ENCODE assay signal across 9 cellular contexts in the genomic region with DNA sequence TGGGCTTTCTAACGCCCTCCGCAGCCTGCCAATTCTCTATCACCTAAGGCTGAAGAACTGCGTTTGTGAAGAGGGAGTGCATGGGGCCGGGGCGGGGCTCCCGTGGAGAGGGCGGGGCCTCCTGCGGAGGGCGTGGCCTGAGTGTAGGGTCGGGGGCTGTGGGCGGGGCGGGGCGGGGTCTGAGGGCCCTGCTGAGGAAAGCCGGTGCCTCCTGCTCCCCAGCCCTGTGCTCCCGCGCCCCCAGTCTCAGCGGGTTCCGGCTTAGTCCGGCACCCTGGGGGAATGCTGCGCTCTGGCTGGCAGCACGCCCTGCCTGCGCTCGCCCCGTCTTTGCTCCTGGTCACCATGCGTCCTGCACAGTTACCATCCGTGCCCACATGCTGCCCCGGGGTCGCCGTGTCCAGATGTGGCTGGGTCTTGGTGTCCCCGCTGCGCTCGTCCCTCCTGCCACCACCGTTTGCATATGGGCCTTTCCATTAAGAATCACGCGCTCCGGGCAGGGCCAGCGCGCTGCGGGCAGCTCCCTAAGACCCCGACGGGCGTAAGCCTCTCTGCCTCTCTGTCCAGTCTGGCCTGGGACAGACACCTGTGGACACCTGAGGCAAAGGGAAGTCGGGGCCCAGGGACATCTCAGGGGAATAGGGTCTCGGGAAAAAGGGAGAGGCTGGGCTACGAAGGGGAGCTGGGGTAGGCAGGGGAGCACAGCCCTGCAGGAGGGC.
A peak's percentile ranks its signal among the peaks of the same experiment; 100 is the strongest.
DNase-seq lines count a peak whose midpoint lies in the region; ATAC-seq, FAIRE-seq and TF ChIP-seq lines count a peak whose summit lies in the region.
"Had no signal": no experiment of that assay in that cellular context is flagged by ENCODE, and none has a peak within 500 bp of the region (broad histone marks: within the 10 kb centered on the region; RNA-seq: fewer than 3 reads in every experiment).

No MANE protein-coding gene starts in this region.

- peak overlapping the region; percentile 80 for H2AFZ ChIP-seq in neuronal stem cell (ENCODE audit: low read length)
- H2AFZ ChIP-seq in MM.1S (ENCODE audit: low read length), result no peak overlapping the region

- H3K14ac ChIP-seq in neuronal stem cell (ENCODE audit: low read length), result no peak overlapping the region

- WGBS in ectodermal cell, 2 experiments, result 1 to 2% methylated on average over 45 of the region's 45 CpGs
- no CpG with 5 or more reads among the region's 45 CpGs for WGBS in neuronal stem cell (ENCODE audit: extremely low coverage in 2 of 2, insufficient read length in 2 of 2, insufficient replicate concordance in 1 of 2), 2 donors

- no peaks in the 10 kb centered on the region for H3K9me2 ChIP-seq in MM.1S (replicated peaks; ENCODE audit: insufficient read depth, low read length)

- TF ChIP-seq CTCF in MM.1S (IDR thresholded peaks at IDR 0.05; ENCODE audit: low read length), result no peak

- H3K9ac ChIP-seq in neuronal stem cell (ENCODE audit: low read depth, low read length, poor library complexity) (peak overlapping the region; percentile 87), MM.1S (ENCODE audit: low read length) (no peak overlapping the region)

- H3K4me1 ChIP-seq in ectodermal cell (ENCODE audit: control insufficient read depth, insufficient read depth, low read length) (peaks cover 8% of the 10 kb centered on the region), neuronal stem cell (ENCODE audit: control insufficient read depth in 2 of 2, insufficient read depth in 1 of 2, low read depth in 1 of 2, low read length in 2 of 2) (peaks cover 0 to 6% of the 10 kb centered on the region in 2 donors), MM.1S (ENCODE audit: low read length) (no peaks in the 10 kb centered on the region)

- FAIRE-seq in urothelium cell line (lab: Jason Lieb, UNC), result peak; percentile 87

- no peaks in the 10 kb centered on the region for H3F3A ChIP-seq in MM.1S (ENCODE audit: insufficient read depth, low read length)

- H2AK5ac ChIP-seq in neuronal stem cell (ENCODE audit: low read depth, low read length), result no peak overlapping the region

- H2BK15ac ChIP-seq in neuronal stem cell (ENCODE audit: low read length), result no peak overlapping the region

- H3K79me1 ChIP-seq in neuronal stem cell (ENCODE audit: low read depth, low read length), result peaks cover 2% of the 10 kb centered on the region

- DNase-seq in activated gamma-delta T cell treated with Interleukin-2 at 50 U/mL for 16 hours, result peak; percentile 55
- DNase-seq in activated gamma-delta T cell (lab: John Stamatoyannopoulos, UW), result no peak
- DNase-seq in neuronal stem cell (ENCODE audit: low spot score), result peak; percentile 74
- no peak for DNase-seq in urothelium cell line (ENCODE audit: low spot score)
- DNase-seq in MM.1S, result no peak
- DNase-seq in NCI-H128 (lab: John Stamatoyannopoulos, UW; ENCODE audit: unreplicated experiment), result no peak

- H2BK12ac ChIP-seq in neuronal stem cell (ENCODE audit: low read length), result no peak overlapping the region

- H2BK5ac ChIP-seq in neuronal stem cell (ENCODE audit: low read length), result no peak overlapping the region

- no peaks in the 10 kb centered on the region for H3K79me2 ChIP-seq in MM.1S (ENCODE audit: low read length)

- H3K18ac ChIP-seq in neuronal stem cell (ENCODE audit: low read length), result peak overlapping the region; percentile 89

- no peak overlapping the region for H3K4ac ChIP-seq in neuronal stem cell (ENCODE audit: low read length)

- peak overlapping the region; percentile 73 for H2BK120ac ChIP-seq in neuronal stem cell (ENCODE audit: low read depth, low read length)

- H3K9me3 ChIP-seq in ectodermal cell (ENCODE audit: control insufficient read depth, low read length) (no peaks in the 10 kb centered on the region), neuronal stem cell (replicated peaks in 1 of 2; ENCODE audit: control insufficient read depth in 2 of 2, insufficient read depth in 1 of 2, low read depth in 1 of 2, low read length in 2 of 2) (no peaks in the 10 kb centered on the region), MM.1S (replicated peaks; ENCODE audit: insufficient read depth, low read length) (no peaks in the 10 kb centered on the region)

- H3K27me3 ChIP-seq in ectodermal cell (ENCODE audit: control insufficient read depth, insufficient read depth, low read length, poor library complexity, severe bottlenecking), result peaks cover 33% of the 10 kb centered on the region
- H3K27me3 ChIP-seq in neuronal stem cell (ENCODE audit: control insufficient read depth in 3 of 3, insufficient read depth in 3 of 3, low read depth in 1 of 3, low read length in 3 of 3), result peaks cover 0 to 49% (median 20%) of the 10 kb centered on the region in 3 experiments
- no peaks in the 10 kb centered on the region for H3K27me3 ChIP-seq in MM.1S (replicated peaks; ENCODE audit: insufficient read depth, low read length)

- H3K4me3 ChIP-seq in ectodermal cell (ENCODE audit: insufficient read depth, low read depth, low read length) (peak overlapping the region; percentile 32), neuronal stem cell (ENCODE audit: low read length in 2 of 2) (peak overlapping the region in 1 of 2 donors; percentile 85), MM.1S (ENCODE audit: low read length) (no peak overlapping the region)

- no peak overlapping the region for H4K8ac ChIP-seq in neuronal stem cell (ENCODE audit: low read depth, low read length)

- peak overlapping the region; percentile 94 for H3K23ac ChIP-seq in neuronal stem cell (ENCODE audit: low read depth, low read length, poor library complexity)

- H3K27ac ChIP-seq in ectodermal cell (ENCODE audit: insufficient read depth, low read depth, low read length, poor library complexity, severe bottlenecking) (no peak overlapping the region), neuronal stem cell (replicated peaks; ENCODE audit: low read length) (no peak overlapping the region), MM.1S (ENCODE audit: low read length) (no peak overlapping the region)
- H3K27ac ChIP-seq: HL-60 had no signal

- H4K91ac ChIP-seq in neuronal stem cell (ENCODE audit: low read depth, low read length, poor library complexity), result no peak overlapping the region

- no peak for ATAC-seq in HG02852 (IDR thresholded peaks at IDR 0.05; ENCODE audit: unreplicated experiment)

- H3K4me2 ChIP-seq in neuronal stem cell (ENCODE audit: insufficient read depth, low read length, poor library complexity, severe bottlenecking) (peak overlapping the region; percentile 93), MM.1S (ENCODE audit: low read depth, low read length) (no peak overlapping the region)

- H3K36me3 ChIP-seq in ectodermal cell (ENCODE audit: control insufficient read depth, insufficient read depth, low read length) (no peaks in the 10 kb centered on the region), neuronal stem cell (replicated peaks in 1 of 2; ENCODE audit: control insufficient read depth in 2 of 2, insufficient read depth in 2 of 2, low read length in 2 of 2) (no peaks in the 10 kb centered on the region), MM.1S (replicated peaks; ENCODE audit: insufficient read depth, low read length) (no peaks in the 10 kb centered on the region)

- no peaks in the 10 kb centered on the region for H4K20me1 ChIP-seq in MM.1S (ENCODE audit: insufficient read depth, low read length)

Comparison
In these comparisons a context has a peak if more than half of its experiments do, and no peak if none do; other contexts are left out.
1. DNase-seq: peak in activated gamma-delta T cell treated with Interleukin-2 at 50 U/mL for 16 hours (single experiment) and neuronal stem cell (single experiment); none in activated gamma-delta T cell (single experiment), urothelium cell line (single experiment), MM.1S (single experiment) and NCI-H128 (single experiment).